ENCODE assay signal across 8 cellular contexts in genomic region chr3:16286161-16286560, GRCh38. TPM values are rescaled to one million over a fixed set of nuclear protein-coding genes. Genes with fewer than 3 reads are reported as not detected.
DNase-seq lines count a peak whose midpoint lies in the region; ATAC-seq and TF ChIP-seq lines count a peak whose summit lies in the region.

No MANE protein-coding gene starts in this region.

- H3K36me3 Mint-ChIP-seq in activated CD4-positive, alpha-beta memory T cell treated with anti-CD3 and anti-CD28 coated beads, Interleukin-2, amount 10 ng/mL, durations not matched to agents 7 days and 5 days (ENCODE audit: low read depth) = peaks cover 67% of the 10 kb centered on the region
- H3K36me3 Mint-ChIP-seq in memory B cell (peaks cover 12% of the 10 kb centered on the region), chondrocyte (ENCODE audit: low read depth) (peaks cover 7% of the 10 kb centered on the region), glutamatergic neuron (ENCODE audit: unreplicated experiment) (no peaks in the 10 kb centered on the region)

- H3K27ac Mint-ChIP-seq in activated CD4-positive, alpha-beta memory T cell treated with anti-CD3 and anti-CD28 coated beads, Interleukin-2, amount 10 ng/mL, durations not matched to agents 7 days and 5 days = peak overlapping the region; percentile 92
- H3K27ac Mint-ChIP-seq in memory B cell = peak overlapping the region; percentile 74
- H3K27ac Mint-ChIP-seq in chondrocyte (ENCODE audit: unreplicated experiment) = no peak overlapping the region
- no peak overlapping the region for H3K27ac Mint-ChIP-seq in glutamatergic neuron (ENCODE audit: unreplicated experiment)

- no peaks in the 10 kb centered on the region; the same call in 1 of the 2 replicates for H3K36me3 ChIP-seq in GM06990 (ENCODE audit: control insufficient read depth, insufficient read depth, low read length)

- no peaks in the 10 kb centered on the region for H3K9me3 Mint-ChIP-seq in activated CD4-positive, alpha-beta memory T cell treated with anti-CD3 and anti-CD28 coated beads, Interleukin-2, amount 10 ng/mL, durations not matched to agents 7 days and 5 days
- H3K9me3 Mint-ChIP-seq in memory B cell (no peaks in the 10 kb centered on the region), chondrocyte (ENCODE audit: low read depth) (no peaks in the 10 kb centered on the region), glutamatergic neuron (ENCODE audit: unreplicated experiment) (no peaks in the 10 kb centered on the region)

- H3K27me3 ChIP-seq in GM06990 (replicated peaks; ENCODE audit: control insufficient read depth, insufficient read depth, low read length) = no peaks in the 10 kb centered on the region

- H3K4me3 Mint-ChIP-seq in activated CD4-positive, alpha-beta memory T cell treated with anti-CD3 and anti-CD28 coated beads, Interleukin-2, amount 10 ng/mL, durations not matched to agents 7 days and 5 days = peak overlapping the region; percentile 81
- H3K4me3 Mint-ChIP-seq in memory B cell (no peak overlapping the region), chondrocyte (ENCODE audit: unreplicated experiment) (no peak overlapping the region), glutamatergic neuron (ENCODE audit: unreplicated experiment) (no peak overlapping the region)

- no peaks in the 10 kb centered on the region for H3K27me3 Mint-ChIP-seq in activated CD4-positive, alpha-beta memory T cell treated with anti-CD3 and anti-CD28 coated beads, Interleukin-2, amount 10 ng/mL, durations not matched to agents 7 days and 5 days
- no peaks in the 10 kb centered on the region for H3K27me3 Mint-ChIP-seq in memory B cell
- no peaks in the 10 kb centered on the region for H3K27me3 Mint-ChIP-seq in chondrocyte (ENCODE audit: low read depth)
- peaks cover 2% of the 10 kb centered on the region for H3K27me3 Mint-ChIP-seq in glutamatergic neuron (ENCODE audit: unreplicated experiment)

- peaks cover 64% of the 10 kb centered on the region for H3K4me1 Mint-ChIP-seq in activated CD4-positive, alpha-beta memory T cell treated with anti-CD3 and anti-CD28 coated beads, Interleukin-2, amount 10 ng/mL, durations not matched to agents 7 days and 5 days
- H3K4me1 Mint-ChIP-seq in memory B cell (peaks cover 11% of the 10 kb centered on the region), chondrocyte (ENCODE audit: low read depth) (peaks cover 24% of the 10 kb centered on the region), glutamatergic neuron (ENCODE audit: low read depth, unreplicated experiment) (no peaks in the 10 kb centered on the region)

- no peak for TF ChIP-seq CTCF in GM06990 (IDR thresholded peaks at IDR 0.05; ENCODE audit: insufficient read depth, low read length, poor library complexity, severe bottlenecking)
- no peak for TF ChIP-seq CTCF in chondrocyte (IDR thresholded peaks at IDR 0.05)
- TF ChIP-seq CTCF in foreskin fibroblast (IDR thresholded peaks at IDR 0.05; ENCODE audit: low read depth, low read length) = no peak
- no peak for TF ChIP-seq CTCF in glutamatergic neuron (IDR thresholded peaks at IDR 0.05; ENCODE audit: partially characterized antibody, unreplicated experiment)

- H3K4me3 ChIP-seq in GM06990 (replicated peaks; ENCODE audit: low read depth, low read length) = 0 out of 2 replicates have a peak overlapping the region, but pooled peaks have one; percentile 5
- no peak overlapping the region for H3K4me3 ChIP-seq in foreskin fibroblast (ENCODE audit: low read depth in 1 of 2, low read length in 2 of 2)

- DNase-seq in GM06990 (ENCODE audit: extremely low read depth, insufficient read length) (no peak), memory B cell (ENCODE audit: low spot score in 2 of 2) (no peak), chondrocyte (ENCODE audit: low spot score) (no peak), foreskin fibroblast (no peak), NCI-H187 treated with DMSO at 0.1 percent for 48 hours (lab: John Stamatoyannopoulos, UW) (no peak), glutamatergic neuron (no peak)
- peak; percentile 82 for DNase-seq in activated CD4-positive, alpha-beta memory T cell treated with anti-CD3 and anti-CD28 coated beads, Interleukin-2, amount 10 ng/mL, durations not matched to agents 7 days and 5 days

- POLR2A ChIA-PET in activated CD4-positive, alpha-beta memory T cell treated with anti-CD3 and anti-CD28 coated beads, Interleukin-2, amount 10 ng/mL, durations not matched to agents 7 days and 5 days (lab: Charles Lee) = interaction anchor here (0.7 to 2.3 kb wide), 19 partner anchors 8 to 866 kb away, joined by 3 to 26 read pairs (median 4); partner anchors contain the start of genes DPH3 and OXNAD1

- ATAC-seq in HG02623 (IDR thresholded peaks at IDR 0.05; ENCODE audit: unreplicated experiment) = peak; percentile 65
- ATAC-seq in memory B cell (ENCODE audit: low read depth) = no peak

- CTCF ChIA-PET in activated CD4-positive, alpha-beta memory T cell treated with anti-CD3 and anti-CD28 coated beads, Interleukin-2, amount 10 ng/mL, durations not matched to agents 7 days and 5 days (lab: Charles Lee) = interaction anchor here (0.9 to 3.6 kb wide), 11 partner anchors 15 to 598 kb away, joined by 3 to 35 read pairs (median 5); partner anchors contain the start of genes DPH3 and OXNAD1

RNA-seq across cellular contexts. Expression of gene OXNAD1, which starts 21.1 kb away (rescaled TPM):
- total RNA-seq in activated CD4-positive, alpha-beta memory T cell treated with anti-CD3 and anti-CD28 coated beads, Interleukin-2, amount 10 ng/mL, durations not matched to agents 7 days and 5 days = 10 to 100 TPM; 26.9 to 27.1 TPM
- 6.4 to 8.1 TPM (median 6.7 TPM) in 3 replicates for total RNA-seq in chondrocyte
- 14.6 TPM for total RNA-seq in glutamatergic neuron (ENCODE audit: unreplicated experiment)

RNA-seq across cellular contexts. Expression of gene DPH3, which starts 21.4 kb away (rescaled TPM):
- total RNA-seq in activated CD4-positive, alpha-beta memory T cell treated with anti-CD3 and anti-CD28 coated beads, Interleukin-2, amount 10 ng/mL, durations not matched to agents 7 days and 5 days = 10 to 100 TPM; 16.7 to 19.8 TPM
- 19.8 to 23.8 TPM (median 20.5 TPM) in 3 replicates for total RNA-seq in chondrocyte
- 30.5 TPM for total RNA-seq in glutamatergic neuron (ENCODE audit: unreplicated experiment)

Comparison
In these comparisons a context has a peak if more than half of its experiments do, and no peak if none do; other contexts are left out.
1. H3K27ac Mint-ChIP-seq: peak in activated CD4-positive, alpha-beta memory T cell treated with anti-CD3 and anti-CD28 coated beads, Interleukin-2, amount 10 ng/mL, durations not matched to agents 7 days and 5 days (single experiment) and memory B cell (single experiment); none in chondrocyte (single experiment) and glutamatergic neuron (single experiment).